ENCODE assay signal across 1 cellular context in the genomic region with DNA sequence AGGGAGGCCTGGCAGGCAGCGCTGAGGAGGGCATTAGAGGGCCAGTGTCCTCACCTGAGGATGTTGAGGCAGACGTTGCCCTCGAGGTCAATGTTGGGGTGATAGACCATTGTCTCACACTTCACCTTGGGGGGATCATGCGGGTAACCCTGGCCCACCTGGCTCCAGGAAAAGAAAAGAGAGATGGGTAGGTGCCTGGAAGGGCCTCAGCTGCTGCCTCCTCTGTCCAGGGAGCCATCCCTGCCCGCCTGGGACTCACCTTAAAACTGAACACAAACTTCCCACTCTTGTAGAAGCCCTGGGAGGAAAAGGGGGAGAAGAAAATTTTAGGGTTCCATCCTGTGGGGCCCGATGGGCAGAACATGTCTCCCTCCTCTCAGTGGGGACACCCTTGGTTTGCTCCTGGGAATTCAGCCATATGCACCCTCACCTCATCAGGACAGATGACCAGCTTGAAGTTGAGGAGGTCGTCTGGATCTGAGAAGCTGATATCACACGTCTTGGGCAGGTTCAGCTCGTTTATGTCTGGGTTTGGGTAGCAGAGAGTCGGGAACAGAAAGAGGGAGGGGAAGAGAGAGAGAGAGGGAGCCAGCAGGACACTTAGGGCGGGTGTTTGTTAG.
TF ChIP-seq lines count a peak whose summit lies in the region.

No MANE protein-coding gene starts in this region.

TF ChIP-seq in H1, 55 proteins besides CTCF, POLR2A, EP300 and RAD21:
- TF ChIP-seq SIN3A (conservative IDR thresholded peaks at IDR 0.05 in 1 of 2, IDR thresholded peaks at IDR 0.05 in 1 of 2; ENCODE audit: low read depth in 1 of 2, low read length in 2 of 2) (no peak), SP4 (IDR thresholded peaks at IDR 0.05; ENCODE audit: low read length) (no peak), BACH1 (IDR thresholded peaks at IDR 0.05; ENCODE audit: low read length) (no peak), SP1 (IDR thresholded peaks at IDR 0.05; ENCODE audit: low read depth, low read length) (no peak), CHD2 (IDR thresholded peaks at IDR 0.05; ENCODE audit: low read length) (no peak), POLR2AphosphoS5 (IDR thresholded peaks at IDR 0.05; ENCODE audit: low read depth, low read length) (no peak), SAP30 (IDR thresholded peaks at IDR 0.05; ENCODE audit: insufficient read depth, insufficient replicate concordance, low read length) (no peak), ATF2 (IDR thresholded peaks at IDR 0.05; ENCODE audit: low read length) (no peak), TCF12 (IDR thresholded peaks at IDR 0.05; ENCODE audit: low read depth, low read length) (no peak), CBX8 (IDR thresholded peaks at IDR 0.05; ENCODE audit: borderline replicate concordance, low read depth, low read length) (no peak), RBBP5 (IDR thresholded peaks at IDR 0.05; ENCODE audit: borderline replicate concordance, low read depth, low read length) (no peak), ATF3 (IDR thresholded peaks at IDR 0.05; ENCODE audit: insufficient read depth, low read depth, low read length) (no peak), RXRA (IDR thresholded peaks at IDR 0.05; ENCODE audit: insufficient read depth, low read depth, low read length) (no peak)
